In genomic region chr17:49575524-49576120, GRCh38 we compare ENCODE assay signal across 7 cellular contexts. TPM values are rescaled to one million over a fixed set of nuclear protein-coding genes. Genes with fewer than 3 reads are reported as not detected.
DNase-seq lines count a peak whose midpoint lies in the region; ATAC-seq and TF ChIP-seq lines count a peak whose summit lies in the region.

NXPH3 (plus strand) TSS chr17:49575871; CDS start chr17:49576220, 349 bp downstream.

- CTCF ChIA-PET in activated CD4-positive, alpha-beta memory T cell treated with anti-CD3 and anti-CD28 coated beads for 36 hours (lab: Charles Lee), result interaction anchor here (0.7 to 16.8 kb wide), 10 partner anchors 10 to 478 kb away, joined by 3 to 564 read pairs (median 4); partner anchors contain the start of gene SLC35B1

- ATAC-seq in effector memory CD8-positive, alpha-beta T cell (replicated peaks), result peak; percentile 86
- ATAC-seq in stimulated activated effector memory CD8-positive, alpha-beta T cell treated with anti-CD3 and anti-CD28 coated beads, Interleukin-12 subunit alpha, Interleukin-12 subunit beta, amount 100 ng/mL, for 72 hours, result peak; percentile 81
- no peak for ATAC-seq in GM21576 (IDR thresholded peaks at IDR 0.05; ENCODE audit: unreplicated experiment)

- no peaks in the 10 kb centered on the region for H3K36me3 Mint-ChIP-seq in activated CD4-positive, alpha-beta memory T cell treated with anti-CD3 and anti-CD28 coated beads for 36 hours
- peaks cover 7% of the 10 kb centered on the region for H3K36me3 Mint-ChIP-seq in effector memory CD8-positive, alpha-beta T cell (ENCODE audit: insufficient read depth)
- no peaks in the 10 kb centered on the region for H3K36me3 Mint-ChIP-seq in stimulated activated effector memory CD8-positive, alpha-beta T cell treated with anti-CD3 and anti-CD28 coated beads, Interleukin-12 subunit alpha, Interleukin-12 subunit beta, amount 100 ng/mL, for 72 hours

- peaks cover 44% of the 10 kb centered on the region for H3K27me3 Mint-ChIP-seq in activated CD4-positive, alpha-beta memory T cell treated with anti-CD3 and anti-CD28 coated beads for 36 hours
- H3K27me3 Mint-ChIP-seq in effector memory CD8-positive, alpha-beta T cell, result peaks cover 44 to 86% of the 10 kb centered on the region in 2 donors

- intact Hi-C loops in activated CD4-positive, alpha-beta memory T cell treated with anti-CD3 and anti-CD28 coated beads for 36 hours (cut with micrococcal nuclease), result loop anchor here (1.0 kb wide), 1 partner anchor 120 kb away; no protein-coding TSS in a partner anchor

- in situ Hi-C loops in GM13977 (cut with MboI; ENCODE audit: low pct_unique_long_range_greater_than_20kb, low sequenced_read_pairs, unreplicated experiment), result no loop called here

- POLR2A ChIA-PET in activated CD4-positive, alpha-beta memory T cell treated with anti-CD3 and anti-CD28 coated beads for 36 hours (lab: Charles Lee), result no interaction called here

- DNase-seq in GM13977 (ENCODE audit: low spot score) (peak; percentile 90), NCI-H2171 (lab: John Stamatoyannopoulos, UW) (peak; percentile 68), mucosa of gallbladder (ENCODE audit: low spot score) (peak; percentile 53)
- DNase-seq in activated CD4-positive, alpha-beta memory T cell treated with anti-CD3 and anti-CD28 coated beads for 36 hours, result peak; percentile 80
- peak; percentile 37 to 57 (median 51) for DNase-seq in effector memory CD8-positive, alpha-beta T cell
- peak; percentile 73 to 82 for DNase-seq in stimulated activated effector memory CD8-positive, alpha-beta T cell treated with anti-CD3 and anti-CD28 coated beads, Interleukin-12 subunit alpha, Interleukin-12 subunit beta, amount 100 ng/mL, for 72 hours (ENCODE audit: low spot score in 2 of 2)

- H3K4me1 Mint-ChIP-seq in activated CD4-positive, alpha-beta memory T cell treated with anti-CD3 and anti-CD28 coated beads for 36 hours (ENCODE audit: low read depth), result peaks cover 2% of the 10 kb centered on the region
- peaks cover 8 to 11% of the 10 kb centered on the region in 2 donors for H3K4me1 Mint-ChIP-seq in effector memory CD8-positive, alpha-beta T cell (ENCODE audit: low read depth in 2 of 2)
- peaks cover 23% of the 10 kb centered on the region for H3K4me1 Mint-ChIP-seq in stimulated activated effector memory CD8-positive, alpha-beta T cell treated with anti-CD3 and anti-CD28 coated beads, Interleukin-12 subunit alpha, Interleukin-12 subunit beta, amount 100 ng/mL, for 72 hours

- H3K27ac Mint-ChIP-seq in activated CD4-positive, alpha-beta memory T cell treated with anti-CD3 and anti-CD28 coated beads for 36 hours, result no peak within 1 kb of the TSS
- no peak within 1 kb of the TSS for H3K27ac Mint-ChIP-seq in effector memory CD8-positive, alpha-beta T cell
- no peak within 1 kb of the TSS for H3K27ac Mint-ChIP-seq in stimulated activated effector memory CD8-positive, alpha-beta T cell treated with anti-CD3 and anti-CD28 coated beads, Interleukin-12 subunit alpha, Interleukin-12 subunit beta, amount 100 ng/mL, for 72 hours

- peak within 1 kb of the TSS; percentile 63 for H3K4me3 Mint-ChIP-seq in activated CD4-positive, alpha-beta memory T cell treated with anti-CD3 and anti-CD28 coated beads for 36 hours
- peak within 1 kb of the TSS; percentile 70 to 73 for H3K4me3 Mint-ChIP-seq in effector memory CD8-positive, alpha-beta T cell
- peak within 1 kb of the TSS; percentile 65 for H3K4me3 Mint-ChIP-seq in stimulated activated effector memory CD8-positive, alpha-beta T cell treated with anti-CD3 and anti-CD28 coated beads, Interleukin-12 subunit alpha, Interleukin-12 subunit beta, amount 100 ng/mL, for 72 hours

- no peaks in the 10 kb centered on the region for H3K9me3 Mint-ChIP-seq in activated CD4-positive, alpha-beta memory T cell treated with anti-CD3 and anti-CD28 coated beads for 36 hours
- no peaks in the 10 kb centered on the region for H3K9me3 Mint-ChIP-seq in effector memory CD8-positive, alpha-beta T cell
- H3K9me3 Mint-ChIP-seq in stimulated activated effector memory CD8-positive, alpha-beta T cell treated with anti-CD3 and anti-CD28 coated beads, Interleukin-12 subunit alpha, Interleukin-12 subunit beta, amount 100 ng/mL, for 72 hours, result no peaks in the 10 kb centered on the region

- peak; percentile 79 for TF ChIP-seq CTCF in GM13977 (IDR thresholded peaks at IDR 0.05; ENCODE audit: extremely low read depth, insufficient read depth, missing control alignments)

RNA-seq across cellular contexts. Expression of gene NXPH3, which starts in this region (rescaled TPM):
- total RNA-seq in activated CD4-positive, alpha-beta memory T cell treated with anti-CD3 and anti-CD28 coated beads for 36 hours, result under 1 TPM in 1 of 2 experiments, not detected in 1; 0.10 TPM
- total RNA-seq in mucosa of gallbladder, result 2.9 TPM

Comparison
In these comparisons a context has a peak if more than half of its experiments do, and no peak if none do; other contexts are left out.
1. Peak in DNase-seq in activated CD4-positive, alpha-beta memory T cell treated with anti-CD3 and anti-CD28 coated beads for 36 hours; RNA of the gene not detected or under 1 TPM.